In genomic region chr13:48892311-48892710, GRCh38 we compare ENCODE assay signal across 10 cellular contexts.
DNase-seq lines count a peak whose midpoint lies in the region; ATAC-seq lines count a peak whose summit lies in the region.
"Had no signal": no experiment of that assay in that cellular context is flagged by ENCODE, and none has a peak within 500 bp of the region (broad histone marks: within the 10 kb centered on the region; RNA-seq: fewer than 3 reads in every experiment).

No MANE protein-coding gene starts in this region.

- no peaks in the 10 kb centered on the region for H3K36me3 ChIP-seq in naive thymus-derived CD4-positive, alpha-beta T cell (ENCODE audit: control insufficient read depth in 2 of 3, insufficient read depth in 3 of 3, low read length in 3 of 3)

- CTCF ChIA-PET in activated CD4-positive, alpha-beta T cell treated with anti-CD3 and anti-CD28 coated beads for 36 hours (lab: Charles Lee), result interaction anchor here (0.6 to 1.2 kb wide), 2 partner anchors 10 to 63 kb away, joined by 3 read pairs; no protein-coding TSS in a partner anchor
- CTCF ChIA-PET in naive thymus-derived CD4-positive, alpha-beta T cell (lab: Charles Lee), result no interaction called here

- peaks cover 6% of the 10 kb centered on the region for H3K9me3 Mint-ChIP-seq in activated CD4-positive, alpha-beta T cell treated with anti-CD3 and anti-CD28 coated beads for 36 hours (ENCODE audit: low read depth)
- no peaks in the 10 kb centered on the region for H3K9me3 Mint-ChIP-seq in activated naive CD8-positive, alpha-beta T cell (ENCODE audit: low read depth)
- peaks cover 0 to 6% (median 0%) of the 10 kb centered on the region in 11 donors for H3K9me3 Mint-ChIP-seq in naive thymus-derived CD4-positive, alpha-beta T cell

- H3K4me1 ChIP-seq in naive thymus-derived CD4-positive, alpha-beta T cell (ENCODE audit: control insufficient read depth in 2 of 2, insufficient read depth in 2 of 2, low read length in 2 of 2), result no peaks in the 10 kb centered on the region

- ATAC-seq in activated CD4-positive, alpha-beta T cell treated with anti-CD3 and anti-CD28 coated beads for 36 hours, result peak; percentile 97
- ATAC-seq in HG03064 (IDR thresholded peaks at IDR 0.05; ENCODE audit: low read depth, unreplicated experiment) (peak; percentile 74), GM19397 (IDR thresholded peaks at IDR 0.05; ENCODE audit: unreplicated experiment) (no peak)
- peak; percentile 86 for ATAC-seq in naive thymus-derived CD4-positive, alpha-beta T cell

- no peaks in the 10 kb centered on the region for H3K36me3 Mint-ChIP-seq in activated CD4-positive, alpha-beta T cell treated with anti-CD3 and anti-CD28 coated beads for 36 hours (ENCODE audit: low read depth)
- H3K36me3 Mint-ChIP-seq in activated naive CD8-positive, alpha-beta T cell, result no peaks in the 10 kb centered on the region
- H3K36me3 Mint-ChIP-seq in naive thymus-derived CD4-positive, alpha-beta T cell, result no peaks in the 10 kb centered on the region

- no peaks in the 10 kb centered on the region for H3K9me3 ChIP-seq in naive thymus-derived CD4-positive, alpha-beta T cell (ENCODE audit: control insufficient read depth in 2 of 3, low read length in 3 of 3)

- intact Hi-C loops in activated CD4-positive, alpha-beta T cell treated with anti-CD3 and anti-CD28 coated beads for 36 hours (cut with DNase I, micrococcal nuclease), result loop anchor here (1.0 to 10.0 kb wide), 9 partner anchors 8 to 552 kb away; partner anchors contain the start of genes CAB39L (in 1 of the 2) and SETDB2 (in 1 of the 2)
- intact Hi-C loops in naive thymus-derived CD4-positive, alpha-beta T cell (cut with micrococcal nuclease), result no loop called here

- H3K4me1 Mint-ChIP-seq in activated CD4-positive, alpha-beta T cell treated with anti-CD3 and anti-CD28 coated beads for 36 hours, result peaks cover 34% of the 10 kb centered on the region
- H3K4me1 Mint-ChIP-seq in activated naive CD8-positive, alpha-beta T cell (ENCODE audit: low read depth), result peaks cover 29% of the 10 kb centered on the region
- H3K4me1 Mint-ChIP-seq in naive thymus-derived CD4-positive, alpha-beta T cell, result peaks cover 0 to 16% (median 0%) of the 10 kb centered on the region in 7 donors
- H3K4me1 Mint-ChIP-seq: B cell, neural crest cell had no signal

- H3K27me3 ChIP-seq in naive thymus-derived CD4-positive, alpha-beta T cell (ENCODE audit: control insufficient read depth in 2 of 2, insufficient read depth in 2 of 2, low read length in 2 of 2), result no peaks in the 10 kb centered on the region

- POLR2A ChIA-PET in activated CD4-positive, alpha-beta T cell treated with anti-CD3 and anti-CD28 coated beads for 36 hours (lab: Charles Lee), result interaction anchor here (1.0 kb wide), 1 partner anchor 16 kb away, joined by 3 read pairs; no protein-coding TSS in a partner anchor
- POLR2A ChIA-PET in naive thymus-derived CD4-positive, alpha-beta T cell (lab: Charles Lee), result no interaction called here

- no peak overlapping the region for H3K4me3 Mint-ChIP-seq in activated CD4-positive, alpha-beta T cell treated with anti-CD3 and anti-CD28 coated beads for 36 hours
- H3K4me3 Mint-ChIP-seq in activated naive CD8-positive, alpha-beta T cell, result peak overlapping the region; percentile 49
- no peak overlapping the region for H3K4me3 Mint-ChIP-seq in naive thymus-derived CD4-positive, alpha-beta T cell
- H3K4me3 Mint-ChIP-seq: B cell, neural crest cell had no signal

- no peak overlapping the region for H3K27ac ChIP-seq in naive thymus-derived CD4-positive, alpha-beta T cell (ENCODE audit: low read depth, low read length)

- no peak for DNase-seq in activated CD4-positive, alpha-beta T cell treated with anti-CD3 and anti-CD28 coated beads for 36 hours
- no peak for DNase-seq in activated CD4-positive, alpha-beta T cell treated with anti-CD3 and anti-CD28 coated beads for 4 hours
- no peak for DNase-seq in naive thymus-derived CD4-positive, alpha-beta T cell
- DNase-seq in mesenteric fat pad (ENCODE audit: low spot score) (no peak), NCI-H524 treated with DMSO at 0.1 percent for 48 hours (lab: John Stamatoyannopoulos, UW) (no peak)

- H3K27me3 Mint-ChIP-seq in activated CD4-positive, alpha-beta T cell treated with anti-CD3 and anti-CD28 coated beads for 36 hours, result peaks cover 7% of the 10 kb centered on the region
- H3K27me3 Mint-ChIP-seq in activated naive CD8-positive, alpha-beta T cell, result no peaks in the 10 kb centered on the region
- no peaks in the 10 kb centered on the region for H3K27me3 Mint-ChIP-seq in naive thymus-derived CD4-positive, alpha-beta T cell
- H3K27me3 Mint-ChIP-seq: B cell had no signal

- H3K4me3 ChIP-seq in naive thymus-derived CD4-positive, alpha-beta T cell (ENCODE audit: low read length), result no peak overlapping the region

- no peak overlapping the region for H3K27ac Mint-ChIP-seq in activated CD4-positive, alpha-beta T cell treated with anti-CD3 and anti-CD28 coated beads for 36 hours
- peak overlapping the region; percentile 91 for H3K27ac Mint-ChIP-seq in activated naive CD8-positive, alpha-beta T cell
- no peak overlapping the region for H3K27ac Mint-ChIP-seq in naive thymus-derived CD4-positive, alpha-beta T cell
- H3K27ac Mint-ChIP-seq: B cell had no signal

Comparison
In these comparisons a context has a peak if more than half of its experiments do, and no peak if none do; other contexts are left out.
1. intact Hi-C loops: an anchor here in activated CD4-positive, alpha-beta T cell treated with anti-CD3 and anti-CD28 coated beads for 36 hours (1.0 to 10.0 kb wide); none called in naive thymus-derived CD4-positive, alpha-beta T cell.